8 cellular contexts compared by ENCODE assay signal in the genomic region with DNA sequence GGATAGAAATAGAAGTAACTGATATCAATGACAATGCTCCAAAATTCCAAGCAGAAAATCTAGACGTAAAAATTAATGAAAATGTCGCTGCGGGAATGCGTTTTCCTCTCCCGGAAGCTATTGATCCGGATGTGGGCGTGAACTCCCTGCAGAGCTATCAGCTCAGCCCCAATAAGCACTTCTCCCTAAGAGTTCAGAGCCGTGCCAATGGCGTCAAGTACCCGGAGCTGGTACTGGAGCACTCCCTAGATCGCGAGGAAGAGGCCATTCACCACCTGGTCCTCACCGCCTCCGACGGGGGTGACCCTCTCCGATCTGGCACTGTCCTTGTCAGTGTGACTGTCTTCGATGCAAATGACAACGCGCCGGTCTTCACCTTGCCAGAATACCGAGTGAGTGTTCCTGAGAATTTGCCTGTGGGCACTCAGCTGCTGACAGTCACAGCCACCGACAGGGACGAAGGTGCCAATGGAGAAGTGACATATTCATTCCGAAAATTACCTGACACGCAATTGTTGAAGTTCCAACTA. TPM values are rescaled to one million over a fixed set of nuclear protein-coding genes. Genes with fewer than 3 reads are reported as not detected.
DNase-seq lines count a peak whose midpoint lies in the region; ATAC-seq and TF ChIP-seq lines count a peak whose summit lies in the region.

No MANE protein-coding gene starts in this region.

- CTCF ChIA-PET in PC-9 (lab: Charles Lee): interaction anchor here (0.7 to 1.6 kb wide), 6 partner anchors 100 to 328 kb away, joined by 3 to 5 read pairs (median 4); a partner anchor contains a TSS

- 0 out of 2 replicates have a peak, but pooled peaks cover 6% of the 10 kb centered on the region for H3K27me3 ChIP-seq in PC-9 (ENCODE audit: insufficient read depth, low read depth)

- H3K4me3 ChIP-seq in GM08714 (ENCODE audit: low read length) (peak overlapping the region; percentile 77; the same call in 1 of the 2 replicates), PC-9 (peak overlapping the region; percentile 54; the same call in 1 of the 2 replicates), fibroblast of the aortic adventitia (ENCODE audit: low read depth, low read length) (peak overlapping the region; percentile 62)

- no peak overlapping the region for H3K27ac ChIP-seq in PC-9

- peak overlapping the region; percentile 81; the same call in 1 of the 2 replicates for H2AFZ ChIP-seq in PC-9

- no peaks in the 10 kb centered on the region for H3K79me2 ChIP-seq in PC-9 (ENCODE audit: low read depth)

- H3K27ac Mint-ChIP-seq in progenitor cell of endocrine pancreas (peak overlapping the region; percentile 96), HFFc6 (no peak overlapping the region)

- no peaks in the 10 kb centered on the region for H3K9me3 ChIP-seq in PC-9 (ENCODE audit: insufficient read depth, low read depth)

- H4K20me1 ChIP-seq in PC-9 (ENCODE audit: insufficient read depth): no peaks in the 10 kb centered on the region

- no peak for DNase-seq in PC-9
- no peak for DNase-seq in fibroblast of the aortic adventitia (ENCODE audit: low read depth)
- DNase-seq in progenitor cell of endocrine pancreas (ENCODE audit: low spot score, unreplicated experiment): no peak
- no peak for DNase-seq in stimulated activated CD4-positive, alpha-beta T cell treated with anti-CD3 and anti-CD28 coated beads, Interleukin-4, amount 100 ng/mL, for 24 hours
- no peak for DNase-seq in HFFc6
- DNase-seq in NCI-H345 (lab: John Stamatoyannopoulos, UW): no peak

- no peaks in the 10 kb centered on the region for H3K9me2 ChIP-seq in PC-9 (ENCODE audit: insufficient read depth)

- H3K4me1 ChIP-seq in PC-9 (replicated peaks; ENCODE audit: insufficient read depth): no peaks in the 10 kb centered on the region

- no peaks in the 10 kb centered on the region for H3K36me3 ChIP-seq in PC-9 (ENCODE audit: low read depth)

- intact Hi-C loops in PC-9 (cut with micrococcal nuclease; ENCODE audit: unreplicated experiment): loop anchor here (2.0 to 10.0 kb wide), 4 partner anchors 89 to 331 kb away; a partner anchor contains a TSS

- POLR2A ChIA-PET in PC-9 (lab: Charles Lee; ENCODE audit: unreplicated experiment): no interaction called here

- TF ChIP-seq CTCF in PC-9 (conservative IDR thresholded peaks at IDR 0.05) (no peak), fibroblast of the aortic adventitia (IDR thresholded peaks at IDR 0.05; ENCODE audit: insufficient read depth, low read length) (no peak), progenitor cell of endocrine pancreas (IDR thresholded peaks at IDR 0.05; ENCODE audit: unreplicated experiment) (no peak), HFFc6 (IDR thresholded peaks at IDR 0.05) (no peak)

- peak overlapping the region; percentile 83 for H3K4me2 ChIP-seq in PC-9

- H3K9me3 Mint-ChIP-seq in progenitor cell of endocrine pancreas (ENCODE audit: low read depth): peaks cover 48% of the 10 kb centered on the region
- peaks cover 38% of the 10 kb centered on the region for H3K9me3 Mint-ChIP-seq in HFFc6

- no TSS peak for BruUV-seq in PC-9 (replicated peaks; lab: Mats Ljungman, UMichigan)

- ATAC-seq in HG03175 (IDR thresholded peaks at IDR 0.05; ENCODE audit: unreplicated experiment): no peak

- no peaks in the 10 kb centered on the region for H3F3A ChIP-seq in PC-9 (ENCODE audit: insufficient read depth, low read depth)

- H3K36me3 Mint-ChIP-seq in progenitor cell of endocrine pancreas (ENCODE audit: insufficient read depth): peaks cover 66% of the 10 kb centered on the region
- H3K36me3 Mint-ChIP-seq in HFFc6 (ENCODE audit: low read depth): peaks cover 45% of the 10 kb centered on the region

- H3K4me1 Mint-ChIP-seq in progenitor cell of endocrine pancreas (ENCODE audit: low read depth): no peaks in the 10 kb centered on the region
- peaks cover 10% of the 10 kb centered on the region for H3K4me1 Mint-ChIP-seq in HFFc6 (ENCODE audit: low read depth)

- no peaks in the 10 kb centered on the region for H3K27me3 Mint-ChIP-seq in progenitor cell of endocrine pancreas
- H3K27me3 Mint-ChIP-seq in HFFc6 (ENCODE audit: insufficient read depth): peaks cover 2% of the 10 kb centered on the region; the same call in 1 of the 2 replicates

- H3K4me3 Mint-ChIP-seq in progenitor cell of endocrine pancreas (ENCODE audit: low read depth): peak overlapping the region; percentile 80
- H3K4me3 Mint-ChIP-seq in HFFc6: no peak overlapping the region

RNA-seq across cellular contexts. Expression of a gene that starts 0.8 kb away (rescaled TPM):
- total RNA-seq in PC-9 (2021): 0.13 and 0.15 TPM in 2 replicates
- 10.6 and 22.2 TPM in 2 replicates for total RNA-seq in fibroblast of the aortic adventitia (ENCODE audit: low replicate concordance)
- 14.3 and 14.6 TPM in 2 replicates for total RNA-seq in progenitor cell of endocrine pancreas
- 1 to 10 TPM in 1 of 6 experiments, under 1 TPM in 5; 0.61 to 1.3 (median 0.78) TPM for total RNA-seq in HFFc6 (2021; fragmentation: NEBNext Ultra II Directional; extraction: Animal tissue kit (Norgen Biotek cat#: 25700))

RNA-seq across cellular contexts. Expression of a gene that starts 3.9 kb away (rescaled TPM):
- total RNA-seq in PC-9 (2021) (0.13 and 0.17 TPM in 2 replicates), fibroblast of the aortic adventitia (ENCODE audit: low replicate concordance) (16.7 and 22.1 TPM in 2 replicates), progenitor cell of endocrine pancreas (6.0 and 8.0 TPM in 2 replicates)
- total RNA-seq in HFFc6 (2021; fragmentation: NEBNext Ultra II Directional; extraction: Animal tissue kit (Norgen Biotek cat#: 25700)): 10 to 100 TPM in 2 of 6 experiments, 1 to 10 TPM in 4; 5.8 to 21.7 (median 6.8) TPM

RNA-seq across cellular contexts. Expression of a gene that starts 5.8 kb away (rescaled TPM):
- total RNA-seq in PC-9 (2021): not detected in 2 replicates
- total RNA-seq in fibroblast of the aortic adventitia (ENCODE audit: low replicate concordance): 3.8 and 5.8 TPM in 2 replicates
- 23.1 and 24.0 TPM in 2 replicates for total RNA-seq in progenitor cell of endocrine pancreas
- 1 to 10 TPM in 4 of 6 experiments, under 1 TPM in 2; 0.79 to 1.4 (median 1.1) TPM for total RNA-seq in HFFc6 (2021; fragmentation: NEBNext Ultra II Directional; extraction: Animal tissue kit (Norgen Biotek cat#: 25700))

RNA-seq across cellular contexts. Expression of a gene that starts 7.2 kb away (rescaled TPM):
- total RNA-seq in PC-9 (2021) (0.18 and 0.22 TPM in 2 replicates), fibroblast of the aortic adventitia (ENCODE audit: low replicate concordance) (7.6 and 17.8 TPM in 2 replicates), progenitor cell of endocrine pancreas (3.1 and 3.3 TPM in 2 replicates)
- total RNA-seq in HFFc6 (2021; fragmentation: NEBNext Ultra II Directional; extraction: Animal tissue kit (Norgen Biotek cat#: 25700)): 10 to 100 TPM in 3 of 6 experiments, 1 to 10 TPM in 3; 2.3 to 11.4 (median 9.8) TPM

RNA-seq across cellular contexts. Expression of a gene that starts 11.0 kb away (rescaled TPM):
- total RNA-seq in PC-9 (2021): not detected in 2 replicates
- total RNA-seq in fibroblast of the aortic adventitia (ENCODE audit: low replicate concordance): 4.1 and 7.3 TPM in 2 replicates
- total RNA-seq in progenitor cell of endocrine pancreas: 1.5 and 1.8 TPM in 2 replicates
- 1 to 10 TPM in 2 of 6 experiments, under 1 TPM in 4; 0.69 to 1.6 (median 0.88) TPM for total RNA-seq in HFFc6 (2021; fragmentation: NEBNext Ultra II Directional; extraction: Animal tissue kit (Norgen Biotek cat#: 25700))
